Comparison of ENCODE assay signal across 8 cellular contexts in the genomic region with DNA sequence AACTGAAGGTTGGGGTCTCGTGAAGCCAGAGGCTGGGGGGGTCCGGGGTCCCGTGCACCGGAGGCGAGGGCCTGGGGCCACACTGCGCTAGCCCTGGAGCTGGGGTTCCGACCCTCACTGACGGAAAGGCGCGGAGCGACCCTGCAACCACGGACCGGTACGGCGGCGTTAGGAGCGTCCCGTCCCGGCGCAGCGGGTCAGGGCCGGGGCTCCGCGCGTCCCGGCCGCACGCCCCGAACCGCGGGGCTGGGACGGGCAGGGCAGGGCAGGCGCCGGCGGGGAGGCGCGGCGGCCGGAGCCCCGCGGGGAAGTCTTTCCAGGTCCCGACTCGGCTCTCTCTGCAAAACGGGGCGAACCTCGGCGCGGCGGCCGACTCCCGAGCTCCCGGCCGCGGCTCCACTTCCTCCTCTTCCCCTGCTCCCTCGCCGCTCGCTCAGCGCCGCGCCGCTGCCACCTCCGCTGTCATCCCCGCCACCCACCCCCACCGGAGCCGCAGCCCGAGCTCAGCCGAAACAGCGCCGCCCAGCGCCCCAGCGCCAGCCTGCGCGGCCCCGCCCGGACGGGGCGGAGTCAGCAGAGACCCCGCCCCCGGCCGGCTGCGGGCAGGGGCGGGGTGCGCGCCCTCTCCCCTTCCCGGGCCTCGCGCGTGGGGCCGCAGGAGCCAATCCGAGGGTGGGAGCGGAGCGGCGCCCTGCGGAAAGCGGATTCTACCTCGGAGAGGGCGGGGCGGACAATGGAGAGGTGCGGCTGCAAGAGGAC. TPM values are rescaled to one million over a fixed set of nuclear protein-coding genes. Genes with fewer than 3 reads are reported as not detected.
DNase-seq lines count a peak whose midpoint lies in the region; ATAC-seq and TF ChIP-seq lines count a peak whose summit lies in the region.

A gene with protein sequence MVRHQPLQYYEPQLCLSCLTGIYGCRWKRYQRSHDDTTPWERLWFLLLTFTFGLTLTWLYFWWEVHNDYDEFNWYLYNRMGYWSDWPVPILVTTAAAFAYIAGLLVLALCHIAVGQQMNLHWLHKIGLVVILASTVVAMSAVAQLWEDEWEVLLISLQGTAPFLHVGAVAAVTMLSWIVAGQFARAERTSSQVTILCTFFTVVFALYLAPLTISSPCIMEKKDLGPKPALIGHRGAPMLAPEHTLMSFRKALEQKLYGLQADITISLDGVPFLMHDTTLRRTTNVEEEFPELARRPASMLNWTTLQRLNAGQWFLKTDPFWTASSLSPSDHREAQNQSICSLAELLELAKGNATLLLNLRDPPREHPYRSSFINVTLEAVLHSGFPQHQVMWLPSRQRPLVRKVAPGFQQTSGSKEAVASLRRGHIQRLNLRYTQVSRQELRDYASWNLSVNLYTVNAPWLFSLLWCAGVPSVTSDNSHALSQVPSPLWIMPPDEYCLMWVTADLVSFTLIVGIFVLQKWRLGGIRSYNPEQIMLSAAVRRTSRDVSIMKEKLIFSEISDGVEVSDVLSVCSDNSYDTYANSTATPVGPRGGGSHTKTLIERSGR (minus strand): TSS at position 509 of the 759 bp plus-strand sequence. CDS start 48,206 bp downstream, outside the sequence.

- H3F3A ChIP-seq in OCI-LY1 (ENCODE audit: insufficient read depth, low read length) = no peaks in the 10 kb centered on the region

- H3K27me3 ChIP-seq in OCI-LY1 (ENCODE audit: insufficient read depth, low read length) = no peaks in the 10 kb centered on the region; the same call in 1 of the 2 replicates

- peak within 1 kb of the TSS; percentile 76 for H3K9ac ChIP-seq in OCI-LY1 (ENCODE audit: low read length)

- H3K4me3 ChIP-seq in OCI-LY1 (ENCODE audit: low read depth, low read length, poor library complexity, severe bottlenecking) = peak within 1 kb of the TSS; percentile 74
- peak within 1 kb of the TSS; percentile 50 for H3K4me3 ChIP-seq in epithelial cell of esophagus (ENCODE audit: low read length)

- no peak within 1 kb of the TSS for H3K27ac ChIP-seq in OCI-LY1 (ENCODE audit: low read depth, low read length, poor library complexity, severe bottlenecking)

- peak within 1 kb of the TSS; percentile 71 for H3K4me2 ChIP-seq in OCI-LY1 (ENCODE audit: low read length)

- no peaks in the 10 kb centered on the region for H3K79me2 ChIP-seq in OCI-LY1 (ENCODE audit: insufficient read depth, low read length)

- peak; percentile 70 for ATAC-seq in GM21360 (IDR thresholded peaks at IDR 0.05; ENCODE audit: unreplicated experiment)

- H3K4me1 ChIP-seq in OCI-LY1 (ENCODE audit: insufficient read depth, low read length, severe bottlenecking) = peaks cover 14% of the 10 kb centered on the region

- DNase-seq in COR-L47 (lab: John Stamatoyannopoulos, UW) (peak; percentile 90), HUDEP-2 (lab: John Stamatoyannopoulos, UW; ENCODE audit: unreplicated experiment in 76 of 76) (peak in 72 of 76 experiments; percentile 21 to 86 (median 77)), epithelial cell of esophagus (ENCODE audit: low read depth) (peak; percentile 80), mucosa of gallbladder (ENCODE audit: low spot score) (peak; percentile 67)
- peak; percentile 83 for DNase-seq in activated CD8-positive, alpha-beta memory T cell treated with anti-CD3 and anti-CD28 coated beads, Interleukin-2, amount 50 U/mL, for 4 hours
- DNase-seq in stimulated activated CD8-positive, alpha-beta memory T cell treated with anti-CD3 and anti-CD28 coated beads, Interleukin-4, amount 100 ng/mL, for 24 hours (ENCODE audit: low read depth) = peak; percentile 72

- no peaks in the 10 kb centered on the region for H3K36me3 ChIP-seq in OCI-LY1 (ENCODE audit: insufficient read depth, low read length)

- H3K9me2 ChIP-seq in OCI-LY1 (ENCODE audit: low read depth, low read length) = no peaks in the 10 kb centered on the region

- TF ChIP-seq CTCF in OCI-LY1 (IDR thresholded peaks at IDR 0.05; ENCODE audit: low read length) = peak; percentile 53
- peak; percentile 18 for TF ChIP-seq CTCF in epithelial cell of esophagus (IDR thresholded peaks at IDR 0.05; ENCODE audit: insufficient read depth, low read depth, low read length, missing control alignments)

- no peaks in the 10 kb centered on the region for H3K9me3 ChIP-seq in OCI-LY1 (ENCODE audit: low read length)

- H2AFZ ChIP-seq in OCI-LY1 (ENCODE audit: low read length) = no peak within 1 kb of the TSS

- no peaks in the 10 kb centered on the region for H4K20me1 ChIP-seq in OCI-LY1 (ENCODE audit: insufficient read depth, low read length)

RNA-seq across cellular contexts. Expression of the gene that starts here (rescaled TPM):
- total RNA-seq in mucosa of gallbladder = 16.7 TPM
